ENCODE assay signal across 22 cellular contexts in the genomic region with DNA sequence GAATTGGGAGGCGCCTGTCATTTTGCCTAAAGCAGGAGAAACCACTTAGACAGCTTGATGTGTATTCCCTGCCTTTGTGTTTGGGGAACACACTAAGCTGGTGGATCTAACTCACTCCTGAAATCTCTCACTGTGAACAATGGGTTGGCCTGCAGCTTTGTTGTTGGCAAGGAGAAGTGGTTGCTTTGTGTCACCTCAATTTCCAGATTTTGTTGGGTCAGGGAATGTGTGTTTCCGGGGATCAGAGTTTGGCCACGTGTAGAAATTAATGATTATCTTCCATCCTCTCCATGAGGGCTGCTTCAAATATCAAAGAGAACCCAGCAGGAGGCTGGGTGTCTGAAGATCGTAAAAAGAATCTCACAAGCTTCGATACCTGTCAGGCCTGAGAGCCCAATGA. TPM values are rescaled to one million over a fixed set of nuclear protein-coding genes. Genes with fewer than 3 reads are reported as not detected.
"Had no signal": no experiment of that assay in that cellular context is flagged by ENCODE, and none has a peak within 500 bp of the region (broad histone marks: within the 10 kb centered on the region; RNA-seq: fewer than 3 reads in every experiment).

No MANE protein-coding gene starts in this region.

- H3K9me3 Mint-ChIP-seq: activated CD4-positive, alpha-beta memory T cell treated with anti-CD3 and anti-CD28 coated beads, Interleukin-2, amount 10 ng/mL, durations not matched to agents 7 days and 5 days; activated naive CD4-positive, alpha-beta T cell treated with anti-CD3 and anti-CD28 coated beads, Interleukin-2, amount 50 U/mL, for 72 hours; activated T-cell treated with anti-CD3 and anti-CD28 coated beads, Interleukin-2, amount 50 U/mL, for 4 hours; stimulated activated naive B cell treated with anti-CD40 and anti-IgM and Interleukin-4, amounts not matched to agents 10 μg/mL and 1 μg/mL and 100 μg/mL, for 72 hours had no signal

- H3K27me3 ChIP-seq: esophagus muscularis mucosa, foreskin keratinocyte, ovary, tibial artery, vagina had no signal

- H3K27ac Mint-ChIP-seq: activated CD4-positive, alpha-beta memory T cell treated with anti-CD3 and anti-CD28 coated beads, Interleukin-2, amount 10 ng/mL, durations not matched to agents 7 days and 5 days; activated naive CD4-positive, alpha-beta T cell treated with anti-CD3 and anti-CD28 coated beads, Interleukin-2, amount 50 U/mL, for 72 hours; stimulated activated naive B cell treated with anti-CD40 and anti-IgM and Interleukin-4, amounts not matched to agents 10 μg/mL and 1 μg/mL and 100 μg/mL, for 72 hours had no signal

- H3K27ac ChIP-seq: coronary artery, esophagus muscularis mucosa, foreskin keratinocyte, lower lobe of right lung, ovary, tibial artery, vagina had no signal

- DNase-seq: activated CD4-positive, alpha-beta memory T cell treated with anti-CD3 and anti-CD28 coated beads, Interleukin-2, amount 10 ng/mL, durations not matched to agents 7 days and 5 days; activated CD4-positive, alpha-beta T cell treated with anti-CD3 and anti-CD28 coated beads for 4 hours; activated effector memory CD4-positive, alpha-beta T cell treated with anti-CD3 and anti-CD28 coated beads, Interleukin-2, amount 50 U/mL, for 16 hours; activated T-cell treated with anti-CD3 and anti-CD28 coated beads, Interleukin-2, amount 50 U/mL, for 4 hours; central memory CD4-positive, alpha-beta T cell; foreskin keratinocyte; glutamatergic neuron; hypothalamus; lower lobe of right lung; midbrain; ovary; stimulated activated CD4-positive, alpha-beta T cell treated with anti-CD3 and anti-CD28 coated beads, Interleukin-2, amount 100 ng/mL, for 48 hours; stimulated activated naive B cell treated with anti-CD40 and anti-IgM and Interleukin-4, amounts not matched to agents 10 μg/mL and 1 μg/mL and 100 μg/mL, for 72 hours; T-helper 2 cell; tibial artery had no signal

- H3K4me3 Mint-ChIP-seq: activated CD4-positive, alpha-beta memory T cell treated with anti-CD3 and anti-CD28 coated beads, Interleukin-2, amount 10 ng/mL, durations not matched to agents 7 days and 5 days; activated T-cell treated with anti-CD3 and anti-CD28 coated beads, Interleukin-2, amount 50 U/mL, for 4 hours; stimulated activated naive B cell treated with anti-CD40 and anti-IgM and Interleukin-4, amounts not matched to agents 10 μg/mL and 1 μg/mL and 100 μg/mL, for 72 hours had no signal

- H3K9me3 ChIP-seq: esophagus muscularis mucosa, lower lobe of right lung, ovary, tibial artery, vagina had no signal

- H3K4me3 ChIP-seq: coronary artery, esophagus muscularis mucosa, lower lobe of right lung, ovary, tibial artery, vagina had no signal

- H3K4me1 Mint-ChIP-seq: activated CD4-positive, alpha-beta memory T cell treated with anti-CD3 and anti-CD28 coated beads, Interleukin-2, amount 10 ng/mL, durations not matched to agents 7 days and 5 days; stimulated activated naive B cell treated with anti-CD40 and anti-IgM and Interleukin-4, amounts not matched to agents 10 μg/mL and 1 μg/mL and 100 μg/mL, for 72 hours had no signal

- ATAC-seq: activated naive CD4-positive, alpha-beta T cell treated with anti-CD3 and anti-CD28 coated beads, Interleukin-2, amount 50 U/mL, for 72 hours; activated T-cell treated with anti-CD3 and anti-CD28 coated beads, Interleukin-2, amount 50 U/mL, for 4 hours; foreskin keratinocyte; lower lobe of right lung; stimulated activated naive B cell treated with anti-CD40 and anti-IgM and Interleukin-4, amounts not matched to agents 10 μg/mL and 1 μg/mL and 100 μg/mL, for 72 hours had no signal

- H3K36me3 ChIP-seq: esophagus muscularis mucosa, lower lobe of right lung, ovary, tibial artery, vagina had no signal

- H3K36me3 Mint-ChIP-seq: activated naive CD4-positive, alpha-beta T cell treated with anti-CD3 and anti-CD28 coated beads, Interleukin-2, amount 50 U/mL, for 72 hours; stimulated activated naive B cell treated with anti-CD40 and anti-IgM and Interleukin-4, amounts not matched to agents 10 μg/mL and 1 μg/mL and 100 μg/mL, for 72 hours had no signal

- H3K4me1 ChIP-seq: esophagus muscularis mucosa, lower lobe of right lung, tibial artery, vagina had no signal

RNA-seq across cellular contexts. Expression of a gene that starts 27.8 kb away (rescaled TPM):
- total RNA-seq: activated CD4-positive, alpha-beta memory T cell treated with anti-CD3 and anti-CD28 coated beads, Interleukin-2, amount 10 ng/mL, durations not matched to agents 7 days and 5 days; activated naive CD4-positive, alpha-beta T cell treated with anti-CD3 and anti-CD28 coated beads, Interleukin-2, amount 50 U/mL, for 72 hours; esophagus muscularis mucosa; foreskin keratinocyte; lower lobe of right lung; myocyte; subcutaneous adipose tissue; vagina had no signal
- polyA plus RNA-seq: foreskin keratinocyte, neural cell, ovary had no signal
